Comparison of ENCODE assay signal across 7 cellular contexts in the genomic region with DNA sequence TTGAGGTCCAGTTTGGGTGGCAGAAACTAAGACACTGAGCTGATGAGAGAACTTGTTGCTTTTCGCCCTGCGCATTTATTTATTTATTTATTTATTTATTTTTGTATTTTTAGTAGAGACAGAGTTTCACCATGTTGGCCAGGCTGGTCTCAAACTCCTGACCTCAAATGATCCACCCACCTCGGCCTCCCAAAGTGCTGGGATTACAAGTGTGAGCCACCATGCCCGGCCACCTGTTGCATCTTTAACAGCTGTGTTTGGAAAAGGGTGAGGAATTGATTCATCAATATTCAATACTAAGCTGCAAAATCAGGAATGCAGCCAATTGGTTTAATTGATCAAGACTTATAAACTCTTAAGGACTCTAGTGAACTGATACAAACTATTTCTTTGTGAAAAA. TPM values are rescaled to one million over a fixed set of nuclear protein-coding genes. Genes with fewer than 3 reads are reported as not detected.
A peak's percentile ranks its signal among the peaks of the same experiment; 100 is the strongest.
DNase-seq lines count a peak whose midpoint lies in the region; ATAC-seq and TF ChIP-seq lines count a peak whose summit lies in the region.
"Not testable (repeated sequence)": the region's sequence is repeated elsewhere in the genome, so short reads cannot be mapped to it uniquely, and the experiment has no call there.
"Had no signal": no experiment of that assay in that cellular context is flagged by ENCODE, and none has a peak within 500 bp of the region (broad histone marks: within the 10 kb centered on the region; RNA-seq: fewer than 3 reads in every experiment).

No MANE protein-coding gene starts in this region.

- H3K36me3 ChIP-seq in IMR-90 (ENCODE audit: control insufficient read depth, insufficient read depth, low read length) = peaks cover 40% of the 10 kb centered on the region
- H3K36me3 ChIP-seq in ascending aorta = peaks cover 36 to 49% of the 10 kb centered on the region in 2 donors
- peaks cover 38% of the 10 kb centered on the region for H3K36me3 ChIP-seq in left ventricle myocardium inferior
- H3K36me3 ChIP-seq in neural progenitor cell = peaks cover 15% of the 10 kb centered on the region
- H3K36me3 ChIP-seq in stomach smooth muscle (ENCODE audit: control insufficient read depth in 2 of 2, insufficient read depth in 2 of 2, low read length in 2 of 2) = peaks cover 29% of the 10 kb centered on the region in 2 donors
- H3K36me3 ChIP-seq in transverse colon = peaks cover 0 to 46% (median 11%) of the 10 kb centered on the region in 4 donors

- peaks cover 17% of the 10 kb centered on the region for H3F3A ChIP-seq in neural progenitor cell (ENCODE audit: low read depth)

- not testable (repeated sequence) for H2BK15ac ChIP-seq in IMR-90 (ENCODE audit: low read depth, low read length)

- DNase-seq in IMR-90; ascending aorta (ENCODE audit: low spot score in 2 of 2); left ventricle myocardium inferior; neural progenitor cell (ENCODE audit: low spot score); transverse colon: not testable (repeated sequence)

- H3K27ac ChIP-seq in IMR-90 (ENCODE audit: insufficient read depth, low read length); neural progenitor cell: not testable (repeated sequence)
- H3K27ac ChIP-seq in ascending aorta = peak overlapping the region; percentile 48 to 63
- peak overlapping the region; percentile 34 for H3K27ac ChIP-seq in left ventricle myocardium inferior (replicated peaks)
- H3K27ac ChIP-seq in stomach smooth muscle (ENCODE audit: low read length) = peak overlapping the region; percentile 41
- peak overlapping the region in 3 of 4 donors; percentile 30 to 38 (median 31) for H3K27ac ChIP-seq in transverse colon

- not testable (repeated sequence) for H2AK9ac ChIP-seq in IMR-90 (replicated peaks; ENCODE audit: low read depth, low read length, poor library complexity)

- H4K5ac ChIP-seq in IMR-90 (ENCODE audit: low read depth, low read length) = not testable (repeated sequence)

- H3K9me1 ChIP-seq in IMR-90 (ENCODE audit: insufficient read depth, low read length) = peaks cover 22% of the 10 kb centered on the region

- peaks cover 53% of the 10 kb centered on the region for H4K20me1 ChIP-seq in IMR-90 (ENCODE audit: insufficient read depth, low read length)
- H4K20me1 ChIP-seq in neural progenitor cell (ENCODE audit: low read depth) = peaks cover 10% of the 10 kb centered on the region

- H2BK5ac ChIP-seq in IMR-90 (ENCODE audit: low read depth, low read length, poor library complexity, severe bottlenecking) = peak overlapping the region; percentile 2

- BruUV-seq in IMR-90 (replicated peaks; lab: Mats Ljungman, UMichigan) = not testable (repeated sequence)

- H3K79me2 ChIP-seq in neural progenitor cell (ENCODE audit: low read depth) = not testable (repeated sequence)

- not testable (repeated sequence) for H3K4me2 ChIP-seq in IMR-90 (ENCODE audit: low read depth, low read length); neural progenitor cell

- not testable (repeated sequence) for H3K18ac ChIP-seq in IMR-90 (ENCODE audit: low read depth, low read length)

- not testable (repeated sequence) for TF ChIP-seq CTCF in IMR-90 (conservative IDR thresholded peaks at IDR 0.05; ENCODE audit: low read depth, low read length); ascending aorta (IDR thresholded peaks at IDR 0.05); left ventricle myocardium inferior (IDR thresholded peaks at IDR 0.05; ENCODE audit: borderline replicate concordance); neural progenitor cell (IDR thresholded peaks at IDR 0.05); transverse colon (IDR thresholded peaks at IDR 0.05)

- H3K4ac ChIP-seq in IMR-90 (ENCODE audit: low read depth, low read length) = not testable (repeated sequence)

- not testable (repeated sequence) for H2BK120ac ChIP-seq in IMR-90 (ENCODE audit: low read depth, low read length)

- in situ Hi-C loops in IMR-90 (cut with MboI; ENCODE audit: low sequenced_read_pairs) = not testable (repeated sequence)
- in situ Hi-C loops in transverse colon (cut with MboI; ENCODE audit: low pct_ligation_motif_present in 1 of 4, low pct_unique_long_range_greater_than_20kb in 1 of 4, low sequenced_read_pairs in 3 of 4) = loop anchor here in 1 of 4 donors (25.0 kb wide), 2 partner anchors 304 to 429 kb away; a partner anchor contains a TSS

- CTCF ChIA-PET in IMR-90 (lab: Yijun Ruan, JAX) = not testable (repeated sequence)

- not testable (repeated sequence) for H4K91ac ChIP-seq in IMR-90 (ENCODE audit: insufficient read depth, low read depth, low read length)

- H2BK20ac ChIP-seq in IMR-90 (ENCODE audit: low read depth, low read length) = not testable (repeated sequence)

- not testable (repeated sequence) for TF ChIP-seq RAD21 in IMR-90 (IDR thresholded peaks at IDR 0.05; ENCODE audit: low read length)

- H4K8ac ChIP-seq in IMR-90 (ENCODE audit: low read depth in 2 of 2, low read length in 2 of 2) = 0 out of 4 replicates have a peak overlapping the region, but pooled peaks of 1 of the 2 experiments have one; percentile 6

- not testable (repeated sequence) for H3K4me3 Mint-ChIP-seq in neural progenitor cell

- not testable (repeated sequence) for H3K4me1 ChIP-seq in IMR-90 (ENCODE audit: control insufficient read depth, insufficient read depth, low read length)
- peaks cover 0 to 16% of the 10 kb centered on the region in 2 donors for H3K4me1 ChIP-seq in ascending aorta
- H3K4me1 ChIP-seq in left ventricle myocardium inferior = peaks cover 41% of the 10 kb centered on the region
- peaks cover 15% of the 10 kb centered on the region for H3K4me1 ChIP-seq in neural progenitor cell
- H3K4me1 ChIP-seq in stomach smooth muscle (ENCODE audit: control insufficient read depth, insufficient read depth, low read length) = peaks cover 21% of the 10 kb centered on the region
- H3K4me1 ChIP-seq in transverse colon = peaks cover 0 to 21% (median 7%) of the 10 kb centered on the region in 4 donors

- not testable (repeated sequence) for TF ChIP-seq POLR2A in IMR-90 (IDR thresholded peaks at IDR 0.05; ENCODE audit: low read depth, low read length); transverse colon (IDR thresholded peaks at IDR 0.05)

- POLR2A ChIA-PET in IMR-90 (lab: Charles Lee; ENCODE audit: unreplicated experiment) = interaction anchor here (0.5 kb wide), 1 partner anchor 13 kb away, joined by 5 read pairs; no protein-coding TSS in a partner anchor

- H3K9me3 Mint-ChIP-seq in neural progenitor cell = not testable (repeated sequence)

- not testable (repeated sequence) for H3K27me3 ChIP-seq in IMR-90 (ENCODE audit: control insufficient read depth, insufficient read depth, low read length); ascending aorta; left ventricle myocardium inferior (ENCODE audit: low read depth); neural progenitor cell; stomach smooth muscle (ENCODE audit: control insufficient read depth in 1 of 2, insufficient read depth in 2 of 2, low read length in 2 of 2); transverse colon

- H3K27me3 Mint-ChIP-seq in neural progenitor cell (ENCODE audit: insufficient read depth, low read depth) = not testable (repeated sequence)

- not testable (repeated sequence) for H3K9me3 ChIP-seq in IMR-90 (ENCODE audit: control insufficient read depth, insufficient read depth, low read length); ascending aorta; left ventricle myocardium inferior (replicated peaks); neural progenitor cell (ENCODE audit: low read depth); stomach smooth muscle (ENCODE audit: control insufficient read depth in 2 of 2, low read length in 2 of 2); transverse colon

- peaks cover 30 to 54% of the 10 kb centered on the region in 2 experiments for H3K79me1 ChIP-seq in IMR-90 (ENCODE audit: low read depth in 1 of 2, low read length in 2 of 2)

- not testable (repeated sequence) for H3K4me3 ChIP-seq in IMR-90 (ENCODE audit: insufficient read depth, low read depth, low read length); ascending aorta; left ventricle myocardium inferior; neural progenitor cell; stomach smooth muscle (ENCODE audit: low read length in 2 of 2); transverse colon

- no CpG with 5 or more reads among the region's 4 CpGs for WGBS in IMR-90 (ENCODE audit: extremely low coverage in 2 of 2, insufficient read length in 1 of 2), 2 experiments
- WGBS in transverse colon (ENCODE audit: low coverage in 1 of 2), 2 donors = 100% methylated on average over 2 to 4 of the region's 4 CpGs

- intact Hi-C loops in IMR-90 (cut with micrococcal nuclease); ascending aorta (cut with DNase I); left ventricle myocardium inferior (cut with micrococcal nuclease); transverse colon (cut with DNase I; ENCODE audit: low total_unique reads): not testable (repeated sequence)

- H3K27ac Mint-ChIP-seq in neural progenitor cell = peak overlapping the region; percentile 92

- H3K56ac ChIP-seq in IMR-90 (ENCODE audit: extremely low read depth, insufficient read depth, low read length) = not testable (repeated sequence)

- H3K14ac ChIP-seq in IMR-90 (replicated peaks; ENCODE audit: low read depth, low read length) = not testable (repeated sequence)

- not testable (repeated sequence) for H3K9ac ChIP-seq in IMR-90 (ENCODE audit: low read depth, low read length); neural progenitor cell; stomach smooth muscle (ENCODE audit: low read length in 2 of 2)

- not testable (repeated sequence) for H2AFZ ChIP-seq in IMR-90 (replicated peaks; ENCODE audit: low read length, poor library complexity); neural progenitor cell (replicated peaks)

- TF ChIP-seq EP300 in transverse colon (IDR thresholded peaks at IDR 0.05; ENCODE audit: low read depth) = not testable (repeated sequence)

- dilution Hi-C loops in IMR-90 (cut with HindIII; ENCODE audit: low sequenced_read_pairs, unreplicated experiment) = not testable (repeated sequence)

- H3K4me1 Mint-ChIP-seq in neural progenitor cell = peaks cover 28% of the 10 kb centered on the region

- H3K36me3 Mint-ChIP-seq in neural progenitor cell = peaks cover 45% of the 10 kb centered on the region

- not testable (repeated sequence) for H2AK5ac ChIP-seq in IMR-90 (ENCODE audit: low read depth, low read length)

- ATAC-seq in IMR-90 (ENCODE audit: low read depth) = not testable (repeated sequence)

- H3K23ac ChIP-seq in IMR-90 (ENCODE audit: low read depth, low read length) = 0 out of 2 replicates have a peak overlapping the region, but pooled peaks have one; percentile 66

RNA-seq across cellular contexts. Expression of a gene that starts 24.4 kb away (rescaled TPM):
- total RNA-seq in IMR-90 (2012; rRNA removed) (2.8 and 3.2 TPM in 2 replicates), ascending aorta (2.6 TPM), left ventricle myocardium inferior (3.4 TPM), neural progenitor cell (ENCODE audit: low replicate concordance) (not detected in 2 replicates), transverse colon (1 to 10 TPM; 1.6 to 9.4 (median 3.6) TPM)
- polyA plus RNA-seq in IMR-90 (2012; rRNA removed) = 10.8 and 13.9 TPM in 2 replicates
- 7.9 and 13.9 TPM in 2 replicates for polyA plus RNA-seq in IMR-90 (2012; cell fraction: cytosol; rRNA removed)
- 29.8 and 69.7 TPM in 2 replicates for polyA plus RNA-seq in IMR-90 (2012; cell fraction: nucleus; rRNA removed; ENCODE audit: low replicate concordance)
- total RNA-seq: H1 had no signal
